7 cellular contexts compared by ENCODE assay signal in the genomic region with DNA sequence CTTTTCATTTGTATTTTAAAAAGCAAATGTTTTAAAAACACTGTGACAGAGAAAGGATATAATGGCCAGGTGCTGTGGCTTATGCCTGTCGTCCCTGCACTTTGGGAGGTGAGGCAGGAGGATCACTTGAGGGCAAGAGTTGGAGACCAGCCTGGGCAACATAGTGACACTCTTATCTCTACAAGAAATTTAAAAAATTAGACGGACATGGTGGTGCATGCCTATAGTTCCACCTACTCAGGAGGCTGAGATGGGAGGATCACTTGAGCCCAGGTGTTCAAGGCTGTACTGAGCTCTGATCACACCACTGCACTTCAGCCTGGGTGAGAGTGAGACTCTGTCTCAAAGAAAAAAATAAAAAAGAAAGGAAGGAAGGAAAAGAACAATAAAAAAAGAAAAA. TPM values are rescaled to one million over a fixed set of nuclear protein-coding genes. Genes with fewer than 3 reads are reported as not detected.
"Had no signal": no experiment of that assay in that cellular context is flagged by ENCODE, and none has a peak within 500 bp of the region (broad histone marks: within the 10 kb centered on the region; RNA-seq: fewer than 3 reads in every experiment).

No MANE protein-coding gene starts in this region.

- H3K4me3 Mint-ChIP-seq: IgD-negative memory B cell had no signal

- H3K9me3 Mint-ChIP-seq: IgD-negative memory B cell had no signal

- DNase-seq: IMR-90 had no signal

- H3K27ac ChIP-seq: HL-60 had no signal

- H3K4me3 ChIP-seq: K562 had no signal

- ATAC-seq: HepG2, K562 had no signal

- H3K27ac Mint-ChIP-seq: IgD-negative memory B cell had no signal

- H3K36me3 Mint-ChIP-seq: IgD-negative memory B cell had no signal

RNA-seq across cellular contexts. Expression of gene RFX4, which starts 7.8 kb away (rescaled TPM):
- total RNA-seq: HepG2, HT-29, HT1080, IMR-90, K562 had no signal
- polyA plus RNA-seq: HepG2, IgD-negative memory B cell, IMR-90, K562 had no signal
